8 cellular contexts compared by ENCODE assay signal in the genomic region with DNA sequence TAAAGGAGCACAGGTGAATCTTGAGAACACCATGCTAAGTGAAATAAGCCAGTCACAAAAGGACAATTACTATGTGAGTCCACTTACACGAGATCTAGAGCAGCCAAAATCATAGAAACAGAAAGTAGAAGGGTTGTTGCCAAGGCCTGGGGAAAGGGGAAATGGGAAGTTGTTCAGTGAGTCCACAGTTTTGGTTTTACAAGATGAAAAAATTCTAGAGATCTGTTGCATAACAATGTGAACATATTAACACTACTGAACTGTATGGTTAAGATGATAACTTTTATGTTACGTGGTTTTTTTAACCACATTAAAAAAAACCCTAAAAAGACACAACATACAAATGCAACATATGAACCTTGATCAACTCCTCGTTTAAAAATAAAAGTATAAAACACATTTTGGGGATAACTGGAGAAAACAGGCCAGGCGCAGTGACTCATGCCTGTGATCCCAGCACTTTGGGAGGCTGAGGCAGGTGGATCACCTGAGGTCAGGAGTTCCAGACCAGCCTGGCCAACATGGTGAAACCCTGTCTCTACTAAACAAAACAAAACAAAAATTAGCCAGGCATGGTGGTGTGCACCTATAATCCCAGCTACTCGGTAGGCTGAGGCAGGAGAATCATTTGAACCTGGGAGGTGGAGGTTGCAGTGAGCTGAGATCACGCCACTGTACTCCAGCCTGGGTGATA. TPM values are rescaled to one million over a fixed set of nuclear protein-coding genes. Genes with fewer than 3 reads are reported as not detected.
DNase-seq lines count a peak whose midpoint lies in the region; ATAC-seq and TF ChIP-seq lines count a peak whose summit lies in the region.
"Not testable (repeated sequence)": the region's sequence is repeated elsewhere in the genome, so short reads cannot be mapped to it uniquely, and the experiment has no call there.

No MANE protein-coding gene starts in this region.

- peaks cover 49 to 65% of the 10 kb centered on the region in 2 donors for H3K36me3 Mint-ChIP-seq in CD14-positive monocyte
- H3K36me3 Mint-ChIP-seq in activated T-cell treated with anti-CD3 and anti-CD28 coated beads, Interleukin-2, amount 50 U/mL, for 24 hours (ENCODE audit: low read depth): peaks cover 92% of the 10 kb centered on the region

- not testable (repeated sequence) for H3K9me3 Mint-ChIP-seq in CD14-positive monocyte; activated T-cell treated with anti-CD3 and anti-CD28 coated beads, Interleukin-2, amount 50 U/mL, for 24 hours

- peak overlapping the region; percentile 89 to 96 (median 95) for H3K27ac Mint-ChIP-seq in CD14-positive monocyte
- peak overlapping the region; percentile 2 for H3K27ac Mint-ChIP-seq in activated T-cell treated with anti-CD3 and anti-CD28 coated beads, Interleukin-2, amount 50 U/mL, for 24 hours

- peak overlapping the region; percentile 50 to 76 for H3K4me3 Mint-ChIP-seq in CD14-positive monocyte
- H3K4me3 Mint-ChIP-seq in activated T-cell treated with anti-CD3 and anti-CD28 coated beads, Interleukin-2, amount 50 U/mL, for 24 hours: not testable (repeated sequence)

- peaks cover 71% of the 10 kb centered on the region for H3K4me1 Mint-ChIP-seq in CD14-positive monocyte
- peaks cover 36% of the 10 kb centered on the region for H3K4me1 Mint-ChIP-seq in activated T-cell treated with anti-CD3 and anti-CD28 coated beads, Interleukin-2, amount 50 U/mL, for 24 hours (ENCODE audit: low read depth)

- TF ChIP-seq CTCF in CD14-positive monocyte (IDR thresholded peaks at IDR 0.05): not testable (repeated sequence)

- peak; percentile 96 for ATAC-seq in GM18868 (IDR thresholded peaks at IDR 0.05; ENCODE audit: unreplicated experiment)
- peak; percentile 90 for ATAC-seq in GM21390 (IDR thresholded peaks at IDR 0.05; ENCODE audit: unreplicated experiment)
- peak; percentile 91 for ATAC-seq in HG02884 (IDR thresholded peaks at IDR 0.05; ENCODE audit: unreplicated experiment)
- ATAC-seq in HG03439 (IDR thresholded peaks at IDR 0.05; ENCODE audit: unreplicated experiment): peak; percentile 90

- not testable (repeated sequence) for H3K27me3 Mint-ChIP-seq in CD14-positive monocyte (ENCODE audit: low read depth in 3 of 3); activated T-cell treated with anti-CD3 and anti-CD28 coated beads, Interleukin-2, amount 50 U/mL, for 24 hours

- intact Hi-C loops in CD14-positive monocyte (cut with micrococcal nuclease): loop anchor here (5.0 kb wide), 1 partner anchor 54 kb away; the partner anchor contains the start of gene ING1 (in 2 of the 2)

- DNase-seq in CD14-positive monocyte (ENCODE audit: low spot score); activated T-cell treated with anti-CD3 and anti-CD28 coated beads, Interleukin-2, amount 50 U/mL, for 24 hours: not testable (repeated sequence)
- DNase-seq in NOMO-1 treated with dmso at 0.1 percent for 144 hours (lab: John Stamatoyannopoulos, UW; ENCODE audit: unreplicated experiment): peak; percentile 94
- peak; percentile 63 for DNase-seq in medulla oblongata (ENCODE audit: extremely low spot score)

RNA-seq across cellular contexts. Expression of gene NAXD, which starts 43.0 kb away (rescaled TPM):
- polyA plus RNA-seq in CD14-positive monocyte: 1 to 10 TPM; 7.4 to 8.5 TPM

RNA-seq across cellular contexts. Expression of gene CARS2, which starts 47.6 kb away (rescaled TPM):
- polyA plus RNA-seq in CD14-positive monocyte: 100 to 1,000 TPM; 130 to 227 TPM

RNA-seq across cellular contexts. Expression of gene ING1, which starts 55.1 kb away (rescaled TPM):
- 10 to 100 TPM in 1 of 2 donors, 1 to 10 TPM in 1; 8.4 to 11.8 TPM for polyA plus RNA-seq in CD14-positive monocyte
